Comparison of ENCODE assay signal across 3 cellular contexts in genomic region chr17:48258317-48258716, GRCh38.
TF ChIP-seq lines count a peak whose summit lies in the region.

No MANE protein-coding gene starts in this region.

TF ChIP-seq in HepG2, 621 proteins besides CTCF, POLR2A, EP300 and RAD21:
- TF ChIP-seq NFE2L2 (IDR thresholded peaks at IDR 0.05; ENCODE audit: low read length) (0 out of 2 replicates have a peak, but pooled peaks have one; percentile 17), MNT (IDR thresholded peaks at IDR 0.05) (no peak)

TF ChIP-seq in K562, 482 proteins besides CTCF, POLR2A, EP300 and RAD21 (continues in another document):
- TF ChIP-seq GATAD2B (IDR thresholded peaks at IDR 0.05; ENCODE audit: borderline replicate concordance) (no peak), ZNF431 (CRISPR knock-in tag; IDR thresholded peaks at IDR 0.05) (no peak), CREB3 (tag; conservative IDR thresholded peaks at IDR 0.05; ENCODE audit: low read depth) (0 out of 2 replicates have a peak, but pooled peaks have one; percentile 29), ZNF77 (CRISPR knock-in tag; IDR thresholded peaks at IDR 0.05) (no peak), MEIS2 (IDR thresholded peaks at IDR 0.05; ENCODE audit: partially characterized antibody) (peak; percentile 90), DPF2 (IDR thresholded peaks at IDR 0.05) (peak; percentile 72), RCOR1 (IDR thresholded peaks at IDR 0.05; ENCODE audit: borderline replicate concordance in 1 of 2, low read depth in 2 of 2, low read length in 2 of 2) (peak in 1 of 2 experiments; percentile 85; a peak in 2 of 4 replicates), SMARCC2 (IDR thresholded peaks at IDR 0.05; ENCODE audit: low read depth) (peak; percentile 40; the same call in 1 of the 2 replicates), MAFG (tag; conservative IDR thresholded peaks at IDR 0.05) (peak; percentile 96), NCOR1 (IDR thresholded peaks at IDR 0.05) (0 out of 2 replicates have a peak, but pooled peaks have one; percentile 16), PTRF (tag; IDR thresholded peaks at IDR 0.05) (no peak), E2F4 (CRISPR knock-in tag; IDR thresholded peaks at IDR 0.05; ENCODE audit: low read depth) (no peak), ILF3 (IDR thresholded peaks at IDR 0.05; ENCODE audit: borderline replicate concordance) (no peak), HOXB6 (CRISPR knock-in tag; IDR thresholded peaks at IDR 0.05; ENCODE audit: borderline replicate concordance) (no peak), ZNF175 (CRISPR knock-in tag; IDR thresholded peaks at IDR 0.05; ENCODE audit: low read depth) (no peak), SMARCE1 (IDR thresholded peaks at IDR 0.05) (peak; percentile 62; the same call in 1 of the 2 replicates), CBX1 (IDR thresholded peaks at IDR 0.05; ENCODE audit: low read depth) (no peak), NFE2 (IDR thresholded peaks at IDR 0.05; ENCODE audit: low read depth) (peak; percentile 96), MAFF (IDR thresholded peaks at IDR 0.05; ENCODE audit: low read length) (peak; percentile 75; the same call in 1 of the 2 replicates), MTA3 (IDR thresholded peaks at IDR 0.05; ENCODE audit: borderline replicate concordance) (no peak), KAT8 (IDR thresholded peaks at IDR 0.05; ENCODE audit: low read depth) (no peak), ZNF449 (CRISPR knock-in tag; IDR thresholded peaks at IDR 0.05) (no peak), HIVEP1 (CRISPR knock-in tag; IDR thresholded peaks at IDR 0.05) (no peak), NFE2L1 (tag; IDR thresholded peaks at IDR 0.05; ENCODE audit: borderline replicate concordance, low read depth) (peak; percentile 77), BMI1 (IDR thresholded peaks at IDR 0.05; ENCODE audit: low read length) (no peak), PCBP1 (IDR thresholded peaks at IDR 0.05; ENCODE audit: low read depth, low read length, poor library complexity, severe bottlenecking) (no peak), ZNF740 (CRISPR knock-in tag; IDR thresholded peaks at IDR 0.05) (no peak), ZNF740 (tag; IDR thresholded peaks at IDR 0.05) (no peak)

TF ChIP-seq in WTC11, 78 proteins besides CTCF, POLR2A, EP300 and RAD21 (continued from another document):
- TF ChIP-seq E2F1 (CRISPR knock-in tag; IDR thresholded peaks at IDR 0.05) (no peak), ZNF512 (CRISPR knock-in tag; IDR thresholded peaks at IDR 0.05; ENCODE audit: borderline replicate concordance) (no peak), ZNF416 (CRISPR knock-in tag; IDR thresholded peaks at IDR 0.05) (no peak), NFE2L1 (CRISPR knock-in tag; IDR thresholded peaks at IDR 0.05) (no peak)
